ENCODE assay signal across 9 cellular contexts in genomic region chr21:25396135-25396711, GRCh38.
DNase-seq lines count a peak whose midpoint lies in the region; ATAC-seq, FAIRE-seq and TF ChIP-seq lines count a peak whose summit lies in the region.
"Had no signal": no experiment of that assay in that cellular context is flagged by ENCODE, and none has a peak within 500 bp of the region (broad histone marks: within the 10 kb centered on the region; RNA-seq: fewer than 3 reads in every experiment).

No MANE protein-coding gene starts in this region.

- no peak overlapping the region for H2BK15ac ChIP-seq in mesendoderm (replicated peaks; ENCODE audit: low read depth)

- no peaks in the 10 kb centered on the region for H3K27me3 ChIP-seq in mesendoderm (ENCODE audit: insufficient read depth, low read length, poor library complexity)

- H3K27ac ChIP-seq in mesendoderm (ENCODE audit: low read depth, low read length), result no peak overlapping the region

- H2BK120ac ChIP-seq in mesendoderm (ENCODE audit: low read depth, low read length), result no peak overlapping the region

- no peak overlapping the region for H3K4me3 Mint-ChIP-seq in WTC11
- H3K4me3 Mint-ChIP-seq: neural crest cell had no signal

- H3K56ac ChIP-seq in mesendoderm (ENCODE audit: low read length), result no peak overlapping the region

- no peaks in the 10 kb centered on the region for H3K79me1 ChIP-seq in mesendoderm (ENCODE audit: low read length)

- no peak overlapping the region for H4K8ac ChIP-seq in mesendoderm (ENCODE audit: low read depth, low read length)

- H3K4me2 ChIP-seq in mesendoderm (ENCODE audit: low read length), result no peak overlapping the region

- no peaks in the 10 kb centered on the region for H3K4me1 ChIP-seq in mesendoderm (ENCODE audit: control insufficient read depth, low read depth, low read length)

- no peak overlapping the region for H2BK5ac ChIP-seq in mesendoderm (ENCODE audit: low read length)

- POLR2A ChIA-PET in WTC11 (lab: Charles Lee), result no interaction called here

- H4K5ac ChIP-seq in mesendoderm (ENCODE audit: low read length), result no peak overlapping the region

- H3K4me3 ChIP-seq in mesendoderm (ENCODE audit: low read length), result no peak overlapping the region

- TF ChIP-seq CTCF in WTC11 (IDR thresholded peaks at IDR 0.05), result no peak

- no peaks in the 10 kb centered on the region for H3K4me1 Mint-ChIP-seq in WTC11
- H3K4me1 Mint-ChIP-seq: neural crest cell had no signal

- no CpG with 5 or more reads among the region's 8 CpGs for WGBS in mesendoderm (ENCODE audit: extremely low coverage, insufficient coverage, low lambda C conversion rate)

- CTCF ChIA-PET in WTC11 (lab: Charles Lee), result no interaction called here

- peak; percentile 98 for FAIRE-seq in GM18507 (lab: Jason Lieb, UNC)

- H2AK5ac ChIP-seq in mesendoderm (ENCODE audit: low read length), result no peak overlapping the region

- ATAC-seq in GM21737 (IDR thresholded peaks at IDR 0.05; ENCODE audit: unreplicated experiment) (peak; percentile 80), WTC11 (no peak)

- H3K36me3 ChIP-seq in mesendoderm (ENCODE audit: control insufficient read depth, insufficient read depth, low read length), result no peaks in the 10 kb centered on the region

- no peak overlapping the region for H3K9ac ChIP-seq in mesendoderm (ENCODE audit: low read length)

- peaks cover 7% of the 10 kb centered on the region for H3K36me3 Mint-ChIP-seq in WTC11

- peak overlapping the region; percentile 24 for H3K23ac ChIP-seq in mesendoderm (ENCODE audit: low read length)

- peaks cover 13% of the 10 kb centered on the region for H3K9me3 Mint-ChIP-seq in WTC11
- H3K9me3 Mint-ChIP-seq: neural crest cell had no signal

- H3K27me3 Mint-ChIP-seq in WTC11 (ENCODE audit: low read depth), result no peaks in the 10 kb centered on the region; the same call in 1 of the 2 replicates

- H3K4ac ChIP-seq in mesendoderm (ENCODE audit: low read depth, low read length), result no peak overlapping the region

- H3K27ac Mint-ChIP-seq in WTC11, result no peak overlapping the region; the same call in 1 of the 2 replicates

- no peaks in the 10 kb centered on the region for H3K79me2 ChIP-seq in mesendoderm (ENCODE audit: control insufficient read depth, insufficient read depth, low read length)

- DNase-seq in GM18507 (ENCODE audit: extremely low spot score, insufficient read length, low read depth) (peak; percentile 35), MV-4-11 (lab: John Stamatoyannopoulos, UW) (peak; percentile 14), mesendoderm (no peak), DMS114 treated with DMSO at 0.1 percent for 48 hours (lab: John Stamatoyannopoulos, UW; ENCODE audit: unreplicated experiment) (no peak), WTC11 (ENCODE audit: low spot score) (no peak), NCI-H524 (lab: John Stamatoyannopoulos, UW) (no peak), DMS79 treated with DMSO at 0.1 percent for 48 hours (lab: John Stamatoyannopoulos, UW) (no peak)

- no peak overlapping the region for H3K18ac ChIP-seq in mesendoderm (ENCODE audit: low read length)

TF ChIP-seq in WTC11, 78 proteins besides CTCF, POLR2A, EP300 and RAD21:
- TF ChIP-seq TEAD1 (CRISPR knock-in tag; IDR thresholded peaks at IDR 0.05) (no peak), ETV6 (CRISPR knock-in tag; IDR thresholded peaks at IDR 0.05) (no peak), NR1H2 (CRISPR knock-in tag; IDR thresholded peaks at IDR 0.05) (no peak), STAT6 (CRISPR knock-in tag; conservative IDR thresholded peaks at IDR 0.05; ENCODE audit: low read depth) (no peak), NFE2L1 (CRISPR knock-in tag; IDR thresholded peaks at IDR 0.05) (no peak), ZNF263 (CRISPR knock-in tag; IDR thresholded peaks at IDR 0.05; ENCODE audit: low read depth) (no peak), HMGA2 (CRISPR knock-in tag; IDR thresholded peaks at IDR 0.05) (no peak), RELA (CRISPR knock-in tag; IDR thresholded peaks at IDR 0.05; ENCODE audit: borderline replicate concordance) (no peak), SMAD4 (CRISPR knock-in tag; IDR thresholded peaks at IDR 0.05) (no peak), ELF4 (CRISPR knock-in tag; IDR thresholded peaks at IDR 0.05; ENCODE audit: low read depth) (no peak), PRRX2 (CRISPR knock-in tag; IDR thresholded peaks at IDR 0.05) (no peak), TEAD4 (CRISPR knock-in tag; IDR thresholded peaks at IDR 0.05) (no peak), MYBL2 (CRISPR knock-in tag; IDR thresholded peaks at IDR 0.05) (no peak), E2F1 (CRISPR knock-in tag; IDR thresholded peaks at IDR 0.05) (no peak)
- TF ChIP-seq, protein P1, sequence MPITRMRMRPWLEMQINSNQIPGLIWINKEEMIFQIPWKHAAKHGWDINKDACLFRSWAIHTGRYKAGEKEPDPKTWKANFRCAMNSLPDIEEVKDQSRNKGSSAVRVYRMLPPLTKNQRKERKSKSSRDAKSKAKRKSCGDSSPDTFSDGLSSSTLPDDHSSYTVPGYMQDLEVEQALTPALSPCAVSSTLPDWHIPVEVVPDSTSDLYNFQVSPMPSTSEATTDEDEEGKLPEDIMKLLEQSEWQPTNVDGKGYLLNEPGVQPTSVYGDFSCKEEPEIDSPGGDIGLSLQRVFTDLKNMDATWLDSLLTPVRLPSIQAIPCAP (CRISPR knock-in tag; IDR thresholded peaks at IDR 0.05), result no peak
- TF ChIP-seq, protein P2, sequence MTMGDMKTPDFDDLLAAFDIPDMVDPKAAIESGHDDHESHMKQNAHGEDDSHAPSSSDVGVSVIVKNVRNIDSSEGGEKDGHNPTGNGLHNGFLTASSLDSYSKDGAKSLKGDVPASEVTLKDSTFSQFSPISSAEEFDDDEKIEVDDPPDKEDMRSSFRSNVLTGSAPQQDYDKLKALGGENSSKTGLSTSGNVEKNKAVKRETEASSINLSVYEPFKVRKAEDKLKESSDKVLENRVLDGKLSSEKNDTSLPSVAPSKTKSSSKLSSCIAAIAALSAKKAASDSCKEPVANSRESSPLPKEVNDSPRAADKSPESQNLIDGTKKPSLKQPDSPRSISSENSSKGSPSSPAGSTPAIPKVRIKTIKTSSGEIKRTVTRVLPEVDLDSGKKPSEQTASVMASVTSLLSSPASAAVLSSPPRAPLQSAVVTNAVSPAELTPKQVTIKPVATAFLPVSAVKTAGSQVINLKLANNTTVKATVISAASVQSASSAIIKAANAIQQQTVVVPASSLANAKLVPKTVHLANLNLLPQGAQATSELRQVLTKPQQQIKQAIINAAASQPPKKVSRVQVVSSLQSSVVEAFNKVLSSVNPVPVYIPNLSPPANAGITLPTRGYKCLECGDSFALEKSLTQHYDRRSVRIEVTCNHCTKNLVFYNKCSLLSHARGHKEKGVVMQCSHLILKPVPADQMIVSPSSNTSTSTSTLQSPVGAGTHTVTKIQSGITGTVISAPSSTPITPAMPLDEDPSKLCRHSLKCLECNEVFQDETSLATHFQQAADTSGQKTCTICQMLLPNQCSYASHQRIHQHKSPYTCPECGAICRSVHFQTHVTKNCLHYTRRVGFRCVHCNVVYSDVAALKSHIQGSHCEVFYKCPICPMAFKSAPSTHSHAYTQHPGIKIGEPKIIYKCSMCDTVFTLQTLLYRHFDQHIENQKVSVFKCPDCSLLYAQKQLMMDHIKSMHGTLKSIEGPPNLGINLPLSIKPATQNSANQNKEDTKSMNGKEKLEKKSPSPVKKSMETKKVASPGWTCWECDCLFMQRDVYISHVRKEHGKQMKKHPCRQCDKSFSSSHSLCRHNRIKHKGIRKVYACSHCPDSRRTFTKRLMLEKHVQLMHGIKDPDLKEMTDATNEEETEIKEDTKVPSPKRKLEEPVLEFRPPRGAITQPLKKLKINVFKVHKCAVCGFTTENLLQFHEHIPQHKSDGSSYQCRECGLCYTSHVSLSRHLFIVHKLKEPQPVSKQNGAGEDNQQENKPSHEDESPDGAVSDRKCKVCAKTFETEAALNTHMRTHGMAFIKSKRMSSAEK (CRISPR knock-in tag; IDR thresholded peaks at IDR 0.05; ENCODE audit: borderline replicate concordance), result no peak

Comparison
In these comparisons a context has a peak if more than half of its experiments do, and no peak if none do; other contexts are left out.
1. DNase-seq: peak in GM18507 (single experiment) and MV-4-11 (single experiment); none in mesendoderm (single experiment), DMS114 treated with DMSO at 0.1 percent for 48 hours (single experiment), WTC11 (single experiment), NCI-H524 (0 of 2) and DMS79 treated with DMSO at 0.1 percent for 48 hours (single experiment).